In genomic region chr5:137609122-137609521, GRCh38 we compare ENCODE assay signal across 24 cellular contexts.
DNase-seq lines count a peak whose midpoint lies in the region; ATAC-seq and TF ChIP-seq lines count a peak whose summit lies in the region.
"Had no signal": no experiment of that assay in that cellular context is flagged by ENCODE, and none has a peak within 500 bp of the region (broad histone marks: within the 10 kb centered on the region; RNA-seq: fewer than 3 reads in every experiment).

No MANE protein-coding gene starts in this region.

- H3K4me1 ChIP-seq in esophagus muscularis mucosa, result no peaks in the 10 kb centered on the region
- H3K4me1 ChIP-seq: ascending aorta, BE2C had no signal

- WGBS in esophagus muscularis mucosa, result 94% methylated on average over 2 of the region's 2 CpGs

- H3K9me3 ChIP-seq in esophagus muscularis mucosa, result no peaks in the 10 kb centered on the region
- H3K9me3 ChIP-seq: ascending aorta, BE2C, prostate gland had no signal

- intact Hi-C loops in esophagus muscularis mucosa (cut with DNase I), result no loop called here

- no peak for TF ChIP-seq CTCF in esophagus muscularis mucosa (IDR thresholded peaks at IDR 0.05)

- no peaks in the 10 kb centered on the region for H3K36me3 ChIP-seq in esophagus muscularis mucosa
- H3K36me3 ChIP-seq: ascending aorta, BE2C, prostate gland had no signal

- DNase-seq in GM03348 (ENCODE audit: low spot score) (peak; percentile 59), LHCN-M2 (ENCODE audit: low read depth) (peak; percentile 54), esophagus muscularis mucosa (ENCODE audit: extremely low spot score) (peak; percentile 50), skeletal muscle cell (ENCODE audit: low read depth) (peak; percentile 63), NCI-H2081 treated with DMSO at 0.1 percent for 48 hours (lab: John Stamatoyannopoulos, UW) (no peak), SHP77 (lab: John Stamatoyannopoulos, UW) (no peak), Kasumi-1 (lab: John Stamatoyannopoulos, UW) (no peak)
- DNase-seq: activated CD4-positive, alpha-beta T cell treated with anti-CD3 and anti-CD28 coated beads, Interleukin-2, amount 50 U/mL, for 1 hour; activated CD8-positive, alpha-beta memory T cell treated with anti-CD3 and anti-CD28 coated beads, Interleukin-2, amount 10 ng/mL, durations not matched to agents 7 days and 5 days; activated naive CD4-positive, alpha-beta T cell treated with anti-CD3 and anti-CD28 coated beads, Interleukin-2, amount 50 U/mL, for 16 hours; BE2C; dorsolateral prefrontal cortex; mesenchymal stem cell; NCI-H1694 treated with DMSO at 0.1 percent for 48 hours; NCI-H526 treated with DMSO at 0.1 percent for 48 hours; stimulated activated CD4-positive, alpha-beta T cell treated with anti-CD3 and anti-CD28 coated beads, Interleukin-1b, Interleukin-23, amount 100 ng/mL, for 48 hours; T-helper 17 cell had no signal

- H3K4me3 ChIP-seq in esophagus muscularis mucosa, result no peak overlapping the region
- H3K4me3 ChIP-seq in skeletal muscle cell (ENCODE audit: low read depth, low read length), result no peak overlapping the region
- H3K4me3 ChIP-seq: ascending aorta, dorsolateral prefrontal cortex, K562, prostate gland, SK-N-MC, skin epidermis had no signal

- TF ChIP-seq EP300 in esophagus muscularis mucosa (IDR thresholded peaks at IDR 0.05), result no peak

- TF ChIP-seq POLR2A in esophagus muscularis mucosa (IDR thresholded peaks at IDR 0.05; ENCODE audit: low read depth), result no peak

- no peak overlapping the region for H3K27ac ChIP-seq in esophagus muscularis mucosa (replicated peaks in 1 of 4)
- H3K27ac ChIP-seq: ascending aorta, dorsolateral prefrontal cortex, prostate gland, SK-N-MC, skin epidermis had no signal

- ATAC-seq in GM21786 (IDR thresholded peaks at IDR 0.05; ENCODE audit: unreplicated experiment), result no peak
- ATAC-seq: activated CD8-positive, alpha-beta memory T cell treated with anti-CD3 and anti-CD28 coated beads, Interleukin-2, amount 10 ng/mL, durations not matched to agents 7 days and 5 days; HCT116; K562; T-helper 17 cell had no signal

- peaks cover 0 to 22% (median 0%) of the 10 kb centered on the region in 4 donors for H3K27me3 ChIP-seq in esophagus muscularis mucosa
- H3K27me3 ChIP-seq: ascending aorta, BE2C, dorsolateral prefrontal cortex had no signal

Comparison
In these comparisons a context has a peak if more than half of its experiments do, and no peak if none do; other contexts are left out.
1. DNase-seq: peak in GM03348 (single experiment), LHCN-M2 (single experiment), esophagus muscularis mucosa (single experiment) and skeletal muscle cell (single experiment); none in NCI-H2081 treated with DMSO at 0.1 percent for 48 hours (single experiment), SHP77 (0 of 2) and Kasumi-1 (0 of 2).